In the genomic region with DNA sequence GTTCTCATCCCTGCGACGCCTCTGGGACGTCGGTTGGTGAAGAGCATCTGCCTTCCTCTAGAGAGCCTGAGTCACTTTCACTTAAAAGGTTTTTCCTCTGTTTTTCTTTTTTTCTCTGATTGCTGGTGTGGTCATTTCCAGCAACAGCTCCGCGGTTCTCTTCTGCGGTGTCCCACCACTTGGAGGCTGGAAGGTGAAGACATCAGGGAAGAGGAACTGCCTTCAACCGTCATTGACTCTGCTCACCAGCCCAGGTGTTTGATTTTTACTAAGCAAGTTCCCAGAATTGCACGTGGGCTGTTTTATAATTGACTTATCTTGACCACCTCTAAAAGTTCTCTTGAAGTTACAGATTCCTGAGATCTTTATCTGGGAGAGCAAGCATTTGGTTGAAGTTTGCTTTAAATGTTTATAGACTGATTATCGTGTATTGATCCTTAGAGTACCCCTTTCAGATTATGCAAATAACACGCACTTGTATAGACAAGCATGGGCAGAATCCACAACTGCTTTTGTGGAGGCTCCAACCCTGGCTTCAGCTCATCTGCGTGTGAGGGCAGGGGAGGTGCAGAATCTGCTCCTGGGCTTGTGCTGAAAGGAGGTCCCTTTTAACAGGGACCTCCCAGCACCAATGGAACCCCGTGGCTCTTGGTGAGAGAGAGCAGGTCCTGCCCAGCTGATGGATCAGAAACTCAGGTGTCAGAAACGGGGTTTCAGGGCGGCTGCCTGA, we compare ENCODE assay signal across 9 cellular contexts. TPM values are rescaled to one million over a fixed set of nuclear protein-coding genes. Genes with fewer than 3 reads are reported as not detected.
A peak's percentile ranks its signal among the peaks of the same experiment; 100 is the strongest.
DNase-seq lines count a peak whose midpoint lies in the region; ATAC-seq and TF ChIP-seq lines count a peak whose summit lies in the region.
"Had no signal": no experiment of that assay in that cellular context is flagged by ENCODE, and none has a peak within 500 bp of the region (broad histone marks: within the 10 kb centered on the region; RNA-seq: fewer than 3 reads in every experiment).

No MANE protein-coding gene starts in this region.

- peak; percentile 81 for DNase-seq in stimulated activated CD4-positive, alpha-beta T cell treated with anti-CD3 and anti-CD28 coated beads, Interleukin-15, amount 100 ng/mL, for 24 hours
- no peak for DNase-seq in stimulated activated CD4-positive, alpha-beta T cell treated with anti-CD3 and anti-CD28 coated beads, Interleukin-4, amount 100 ng/mL, for 4 hours
- DNase-seq in WTC11 (ENCODE audit: low spot score): no peak
- no peak for DNase-seq in effector memory CD8-positive, alpha-beta T cell
- DNase-seq in stimulated activated naive CD8-positive, alpha-beta T cell treated with anti-CD3 and anti-CD28 coated beads, Interleukin-15, amount 100 ng/mL, for 72 hours: peak; percentile 34 to 52
- no peak for DNase-seq in SHP77 (lab: John Stamatoyannopoulos, UW)
- DNase-seq: mesenchymal stem cell had no signal

- CTCF ChIA-PET in WTC11 (lab: Charles Lee): no interaction called here

- no peaks in the 10 kb centered on the region for H3K9me3 Mint-ChIP-seq in WTC11
- H3K9me3 Mint-ChIP-seq in effector memory CD8-positive, alpha-beta T cell: no peaks in the 10 kb centered on the region
- no peaks in the 10 kb centered on the region for H3K9me3 Mint-ChIP-seq in stimulated activated naive CD8-positive, alpha-beta T cell treated with anti-CD3 and anti-CD28 coated beads, Interleukin-15, amount 100 ng/mL, for 72 hours

- H3K27ac Mint-ChIP-seq in WTC11: peak overlapping the region; percentile 62; the same call in 1 of the 2 replicates
- peak overlapping the region; percentile 84 to 95 for H3K27ac Mint-ChIP-seq in effector memory CD8-positive, alpha-beta T cell
- H3K27ac Mint-ChIP-seq in stimulated activated naive CD8-positive, alpha-beta T cell treated with anti-CD3 and anti-CD28 coated beads, Interleukin-15, amount 100 ng/mL, for 72 hours: peak overlapping the region; percentile 63 to 93

- no peak overlapping the region for H3K4me3 Mint-ChIP-seq in WTC11
- H3K4me3 Mint-ChIP-seq in effector memory CD8-positive, alpha-beta T cell: peak overlapping the region; percentile 56 to 93
- H3K4me3 Mint-ChIP-seq in stimulated activated naive CD8-positive, alpha-beta T cell treated with anti-CD3 and anti-CD28 coated beads, Interleukin-15, amount 100 ng/mL, for 72 hours: peak overlapping the region; percentile 83 to 93

- POLR2A ChIA-PET in WTC11 (lab: Charles Lee): no interaction called here

- ATAC-seq in WTC11 (no peak), HG03175 (IDR thresholded peaks at IDR 0.05; ENCODE audit: unreplicated experiment) (no peak), HG03095 (IDR thresholded peaks at IDR 0.05; ENCODE audit: unreplicated experiment) (no peak)
- ATAC-seq in effector memory CD8-positive, alpha-beta T cell (replicated peaks): no peak
- ATAC-seq in stimulated activated naive CD8-positive, alpha-beta T cell treated with anti-CD3 and anti-CD28 coated beads, Interleukin-15, amount 100 ng/mL, for 72 hours: no peak

- H3K4me1 Mint-ChIP-seq in WTC11: peaks cover 21% of the 10 kb centered on the region
- H3K4me1 Mint-ChIP-seq in effector memory CD8-positive, alpha-beta T cell (ENCODE audit: low read depth in 2 of 2): peaks cover 62% of the 10 kb centered on the region in 2 donors
- H3K4me1 Mint-ChIP-seq in stimulated activated naive CD8-positive, alpha-beta T cell treated with anti-CD3 and anti-CD28 coated beads, Interleukin-15, amount 100 ng/mL, for 72 hours: peaks cover 71% of the 10 kb centered on the region

- no peaks in the 10 kb centered on the region for H3K36me3 Mint-ChIP-seq in WTC11
- H3K36me3 Mint-ChIP-seq in effector memory CD8-positive, alpha-beta T cell (ENCODE audit: insufficient read depth): peaks cover 62% of the 10 kb centered on the region

- TF ChIP-seq CTCF in WTC11 (IDR thresholded peaks at IDR 0.05): no peak

- H3K27me3 Mint-ChIP-seq in WTC11 (ENCODE audit: low read depth): no peaks in the 10 kb centered on the region
- H3K27me3 Mint-ChIP-seq in effector memory CD8-positive, alpha-beta T cell: no peaks in the 10 kb centered on the region
- no peaks in the 10 kb centered on the region for H3K27me3 Mint-ChIP-seq in stimulated activated naive CD8-positive, alpha-beta T cell treated with anti-CD3 and anti-CD28 coated beads, Interleukin-15, amount 100 ng/mL, for 72 hours

TF ChIP-seq in WTC11, 78 proteins besides CTCF, POLR2A, EP300 and RAD21:
- TF ChIP-seq, protein P1, sequence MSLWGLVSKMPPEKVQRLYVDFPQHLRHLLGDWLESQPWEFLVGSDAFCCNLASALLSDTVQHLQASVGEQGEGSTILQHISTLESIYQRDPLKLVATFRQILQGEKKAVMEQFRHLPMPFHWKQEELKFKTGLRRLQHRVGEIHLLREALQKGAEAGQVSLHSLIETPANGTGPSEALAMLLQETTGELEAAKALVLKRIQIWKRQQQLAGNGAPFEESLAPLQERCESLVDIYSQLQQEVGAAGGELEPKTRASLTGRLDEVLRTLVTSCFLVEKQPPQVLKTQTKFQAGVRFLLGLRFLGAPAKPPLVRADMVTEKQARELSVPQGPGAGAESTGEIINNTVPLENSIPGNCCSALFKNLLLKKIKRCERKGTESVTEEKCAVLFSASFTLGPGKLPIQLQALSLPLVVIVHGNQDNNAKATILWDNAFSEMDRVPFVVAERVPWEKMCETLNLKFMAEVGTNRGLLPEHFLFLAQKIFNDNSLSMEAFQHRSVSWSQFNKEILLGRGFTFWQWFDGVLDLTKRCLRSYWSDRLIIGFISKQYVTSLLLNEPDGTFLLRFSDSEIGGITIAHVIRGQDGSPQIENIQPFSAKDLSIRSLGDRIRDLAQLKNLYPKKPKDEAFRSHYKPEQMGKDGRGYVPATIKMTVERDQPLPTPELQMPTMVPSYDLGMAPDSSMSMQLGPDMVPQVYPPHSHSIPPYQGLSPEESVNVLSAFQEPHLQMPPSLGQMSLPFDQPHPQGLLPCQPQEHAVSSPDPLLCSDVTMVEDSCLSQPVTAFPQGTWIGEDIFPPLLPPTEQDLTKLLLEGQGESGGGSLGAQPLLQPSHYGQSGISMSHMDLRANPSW (CRISPR knock-in tag; conservative IDR thresholded peaks at IDR 0.05; ENCODE audit: low read depth): no peak
- TF ChIP-seq, protein P2, sequence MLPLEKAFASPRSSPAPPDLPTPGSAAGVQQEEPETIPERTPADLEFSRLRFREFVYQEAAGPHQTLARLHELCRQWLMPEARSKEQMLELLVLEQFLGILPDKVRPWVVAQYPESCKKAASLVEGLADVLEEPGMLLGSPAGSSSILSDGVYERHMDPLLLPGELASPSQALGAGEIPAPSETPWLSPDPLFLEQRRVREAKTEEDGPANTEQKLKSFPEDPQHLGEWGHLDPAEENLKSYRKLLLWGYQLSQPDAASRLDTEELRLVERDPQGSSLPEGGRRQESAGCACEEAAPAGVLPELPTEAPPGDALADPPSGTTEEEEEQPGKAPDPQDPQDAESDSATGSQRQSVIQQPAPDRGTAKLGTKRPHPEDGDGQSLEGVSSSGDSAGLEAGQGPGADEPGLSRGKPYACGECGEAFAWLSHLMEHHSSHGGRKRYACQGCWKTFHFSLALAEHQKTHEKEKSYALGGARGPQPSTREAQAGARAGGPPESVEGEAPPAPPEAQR (CRISPR knock-in tag; IDR thresholded peaks at IDR 0.05): no peak
- no peak for TF ChIP-seq ZNF317 (CRISPR knock-in tag; IDR thresholded peaks at IDR 0.05; ENCODE audit: borderline replicate concordance, low read depth)
- TF ChIP-seq SMAD3 (CRISPR knock-in tag; IDR thresholded peaks at IDR 0.05; ENCODE audit: borderline replicate concordance): no peak
- TF ChIP-seq, protein P3, sequence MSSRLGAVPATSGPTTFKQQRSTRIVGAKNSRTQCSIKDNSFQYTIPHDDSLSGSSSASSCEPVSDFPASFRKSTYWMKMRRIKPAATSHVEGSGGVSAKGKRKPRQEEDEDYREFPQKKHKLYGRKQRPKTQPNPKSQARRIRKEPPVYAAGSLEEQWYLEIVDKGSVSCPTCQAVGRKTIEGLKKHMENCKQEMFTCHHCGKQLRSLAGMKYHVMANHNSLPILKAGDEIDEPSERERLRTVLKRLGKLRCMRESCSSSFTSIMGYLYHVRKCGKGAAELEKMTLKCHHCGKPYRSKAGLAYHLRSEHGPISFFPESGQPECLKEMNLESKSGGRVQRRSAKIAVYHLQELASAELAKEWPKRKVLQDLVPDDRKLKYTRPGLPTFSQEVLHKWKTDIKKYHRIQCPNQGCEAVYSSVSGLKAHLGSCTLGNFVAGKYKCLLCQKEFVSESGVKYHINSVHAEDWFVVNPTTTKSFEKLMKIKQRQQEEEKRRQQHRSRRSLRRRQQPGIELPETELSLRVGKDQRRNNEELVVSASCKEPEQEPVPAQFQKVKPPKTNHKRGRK (CRISPR knock-in tag; IDR thresholded peaks at IDR 0.05; ENCODE audit: borderline replicate concordance): no peak
- no peak for TF ChIP-seq IRF2 (CRISPR knock-in tag; IDR thresholded peaks at IDR 0.05; ENCODE audit: borderline replicate concordance, low read depth)

RNA-seq across cellular contexts. Expression of a gene that starts 3.5 kb away (rescaled TPM):
- 33.3 to 39.7 TPM (median 34.5 TPM) in 3 replicates for total RNA-seq in WTC11 (2021)

Comparison
In these comparisons a context has a peak if more than half of its experiments do, and no peak if none do; other contexts are left out.
1. DNase-seq: peak in stimulated activated CD4-positive, alpha-beta T cell treated with anti-CD3 and anti-CD28 coated beads, Interleukin-15, amount 100 ng/mL, for 24 hours (single experiment) and stimulated activated naive CD8-positive, alpha-beta T cell treated with anti-CD3 and anti-CD28 coated beads, Interleukin-15, amount 100 ng/mL, for 72 hours (2 of 2); none in stimulated activated CD4-positive, alpha-beta T cell treated with anti-CD3 and anti-CD28 coated beads, Interleukin-4, amount 100 ng/mL, for 4 hours (0 of 2), WTC11 (single experiment), effector memory CD8-positive, alpha-beta T cell (0 of 3) and SHP77 (0 of 2).
2. Peak in every context shown above with its lines, with median percentiles within 50 percentile points of each other: H3K27ac Mint-ChIP-seq.